27 cellular contexts compared by ENCODE assay signal in genomic region chr15:39092354-39092753, GRCh38.
"Had no signal": no experiment of that assay in that cellular context is flagged by ENCODE, and none has a peak within 500 bp of the region (broad histone marks: within the 10 kb centered on the region; RNA-seq: fewer than 3 reads in every experiment).

No MANE protein-coding gene starts in this region.

- H3K9me3 ChIP-seq: neutrophil, pancreas, prostate gland, right lobe of liver, sigmoid colon, suprapubic skin, testis, tibial artery, transverse colon, vagina had no signal

- H3K4me1 Mint-ChIP-seq: naive thymus-derived CD4-positive, alpha-beta T cell; natural killer cell; stimulated activated naive B cell treated with anti-CD40 and anti-IgM and Interleukin-4, amounts not matched to agents 10 μg/mL and 1 μg/mL and 100 μg/mL, for 72 hours; stimulated activated naive CD8-positive, alpha-beta T cell treated with anti-CD3 and anti-CD28 coated beads, Interleukin-15, amount 100 ng/mL, for 72 hours had no signal

- H3K27me3 Mint-ChIP-seq: stimulated activated naive B cell treated with anti-CD40 and anti-IgM and Interleukin-4, amounts not matched to agents 10 μg/mL and 1 μg/mL and 100 μg/mL, for 72 hours; type B pancreatic cell had no signal

- H3K4me2 ChIP-seq: neural progenitor cell had no signal

- H3K27ac ChIP-seq: neural progenitor cell, neutrophil, pancreas, prostate gland, right lobe of liver, sigmoid colon, suprapubic skin, testis, tibial artery, transverse colon, vagina had no signal

- H3K36me3 ChIP-seq: neural progenitor cell, neutrophil, pancreas, prostate gland, right lobe of liver, sigmoid colon, suprapubic skin, tibial artery, transverse colon, vagina had no signal

- H3K4me1 ChIP-seq: pancreas, prostate gland, right lobe of liver, testis, tibial artery had no signal

- H3K4me3 ChIP-seq: neural progenitor cell, pancreas, prostate gland, right lobe of liver, sigmoid colon, suprapubic skin, testis, tibial artery, transverse colon, vagina had no signal

- H2AFZ ChIP-seq: neural progenitor cell had no signal

- ATAC-seq: naive thymus-derived CD4-positive, alpha-beta T cell; natural killer cell; pancreas; right cardiac atrium; stimulated activated naive B cell treated with anti-CD40 and anti-IgM and Interleukin-4, amounts not matched to agents 10 μg/mL and 1 μg/mL and 100 μg/mL, for 72 hours; stimulated activated naive CD8-positive, alpha-beta T cell treated with anti-CD3 and anti-CD28 coated beads, Interleukin-15, amount 100 ng/mL, for 72 hours; stimulated activated naive CD8-positive, alpha-beta T cell treated with anti-CD3 and anti-CD28 coated beads, Interleukin-15, Interleukin-2, amounts not matched to agents 100 U/mL and 50 U/mL, for 24 hours had no signal

- H3K36me3 Mint-ChIP-seq: naive thymus-derived CD4-positive, alpha-beta T cell; natural killer cell; neural progenitor cell; stimulated activated naive B cell treated with anti-CD40 and anti-IgM and Interleukin-4, amounts not matched to agents 10 μg/mL and 1 μg/mL and 100 μg/mL, for 72 hours; type B pancreatic cell had no signal

- H3K27ac Mint-ChIP-seq: naive thymus-derived CD4-positive, alpha-beta T cell; natural killer cell; nephron; neural progenitor cell; stimulated activated naive B cell treated with anti-CD40 and anti-IgM and Interleukin-4, amounts not matched to agents 10 μg/mL and 1 μg/mL and 100 μg/mL, for 72 hours; stimulated activated naive CD8-positive, alpha-beta T cell treated with anti-CD3 and anti-CD28 coated beads, Interleukin-15, amount 100 ng/mL, for 72 hours; type B pancreatic cell had no signal

- DNase-seq: naive thymus-derived CD4-positive, alpha-beta T cell; natural killer cell; nucleus accumbens; right cardiac atrium; sigmoid colon; small intestine; stimulated activated CD4-positive, alpha-beta T cell treated with anti-CD3 and anti-CD28 coated beads, Interleukin-12 subunit alpha, Interleukin-12 subunit beta, amount 100 ng/mL, for 4 hours; stimulated activated CD4-positive, alpha-beta T cell treated with anti-CD3 and anti-CD28 coated beads, Interleukin-1b, Interleukin-23, amount 100 ng/mL, for 48 hours; stimulated activated CD4-positive, alpha-beta T cell treated with anti-CD3 and anti-CD28 coated beads, Interleukin-4, amount 100 ng/mL, for 1 hour; stimulated activated CD4-positive, alpha-beta T cell treated with anti-CD3 and anti-CD28 coated beads, Interleukin-4, amount 100 ng/mL, for 4 hours; stimulated activated CD8-positive, alpha-beta memory T cell treated with anti-CD3 and anti-CD28 coated beads, Interleukin-4, amount 100 ng/mL, for 48 hours; stimulated activated naive B cell treated with anti-CD40 and anti-IgM and Interleukin-4, amounts not matched to agents 10 μg/mL and 1 μg/mL and 100 μg/mL, for 72 hours; stimulated activated naive CD8-positive, alpha-beta T cell treated with anti-CD3 and anti-CD28 coated beads, Interleukin-15, amount 100 ng/mL, for 72 hours; stimulated activated naive CD8-positive, alpha-beta T cell treated with anti-CD3 and anti-CD28 coated beads, Interleukin-15, Interleukin-2, amounts not matched to agents 100 U/mL and 50 U/mL, for 24 hours; substantia nigra; testis; tibial artery; transverse colon had no signal

- H3K9ac ChIP-seq: neural progenitor cell had no signal

- H3K27me3 ChIP-seq: neural progenitor cell, pancreas, right lobe of liver, sigmoid colon, suprapubic skin, testis, tibial artery, transverse colon, vagina had no signal

- H3K4me3 Mint-ChIP-seq: naive thymus-derived CD4-positive, alpha-beta T cell; natural killer cell; nephron; neural progenitor cell; stimulated activated naive B cell treated with anti-CD40 and anti-IgM and Interleukin-4, amounts not matched to agents 10 μg/mL and 1 μg/mL and 100 μg/mL, for 72 hours; stimulated activated naive CD8-positive, alpha-beta T cell treated with anti-CD3 and anti-CD28 coated beads, Interleukin-15, amount 100 ng/mL, for 72 hours; type B pancreatic cell had no signal

- H3K9me3 Mint-ChIP-seq: naive thymus-derived CD4-positive, alpha-beta T cell; natural killer cell; nephron; neural progenitor cell; stimulated activated naive B cell treated with anti-CD40 and anti-IgM and Interleukin-4, amounts not matched to agents 10 μg/mL and 1 μg/mL and 100 μg/mL, for 72 hours; stimulated activated naive CD8-positive, alpha-beta T cell treated with anti-CD3 and anti-CD28 coated beads, Interleukin-15, amount 100 ng/mL, for 72 hours; type B pancreatic cell had no signal
